ENCODE assay signal across 1 cellular context in the genomic region with DNA sequence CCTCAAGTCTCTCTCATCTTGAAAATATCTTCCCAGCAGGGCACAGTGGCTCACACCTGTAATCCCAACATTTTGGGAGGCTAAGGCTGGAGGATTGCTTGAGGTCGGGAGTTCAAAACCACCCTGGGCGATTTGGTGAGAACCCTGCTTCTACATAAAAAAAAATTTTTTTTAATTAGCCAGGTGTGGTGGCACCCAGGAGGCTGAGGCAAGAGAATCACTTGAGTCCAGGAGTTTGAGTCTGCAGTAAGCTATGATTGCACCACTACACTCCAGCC.
TF ChIP-seq lines count a peak whose summit lies in the region.

No MANE protein-coding gene starts in this region.

TF ChIP-seq in GM12878, 131 proteins besides CTCF, POLR2A, EP300 and RAD21:
- TF ChIP-seq SREBF2 (IDR thresholded peaks at IDR 0.05; ENCODE audit: low read length), result no peak
- 0 out of 2 replicates have a peak, but pooled peaks have one; percentile 25 for TF ChIP-seq ZNF217 (IDR thresholded peaks at IDR 0.05)
- TF ChIP-seq, protein P1, sequence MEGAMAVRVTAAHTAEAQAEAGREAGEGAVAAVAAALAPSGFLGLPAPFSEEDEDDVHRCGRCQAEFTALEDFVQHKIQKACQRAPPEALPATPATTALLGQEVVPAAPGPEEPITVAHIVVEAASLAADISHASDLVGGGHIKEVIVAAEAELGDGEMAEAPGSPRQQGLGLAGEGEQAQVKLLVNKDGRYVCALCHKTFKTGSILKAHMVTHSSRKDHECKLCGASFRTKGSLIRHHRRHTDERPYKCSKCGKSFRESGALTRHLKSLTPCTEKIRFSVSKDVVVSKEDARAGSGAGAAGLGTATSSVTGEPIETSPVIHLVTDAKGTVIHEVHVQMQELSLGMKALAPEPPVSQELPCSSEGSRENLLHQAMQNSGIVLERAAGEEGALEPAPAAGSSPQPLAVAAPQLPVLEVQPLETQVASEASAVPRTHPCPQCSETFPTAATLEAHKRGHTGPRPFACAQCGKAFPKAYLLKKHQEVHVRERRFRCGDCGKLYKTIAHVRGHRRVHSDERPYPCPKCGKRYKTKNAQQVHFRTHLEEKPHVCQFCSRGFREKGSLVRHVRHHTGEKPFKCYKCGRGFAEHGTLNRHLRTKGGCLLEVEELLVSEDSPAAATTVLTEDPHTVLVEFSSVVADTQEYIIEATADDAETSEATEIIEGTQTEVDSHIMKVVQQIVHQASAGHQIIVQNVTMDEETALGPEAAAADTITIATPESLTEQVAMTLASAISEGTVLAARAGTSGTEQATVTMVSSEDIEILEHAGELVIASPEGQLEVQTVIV (IDR thresholded peaks at IDR 0.05; ENCODE audit: borderline replicate concordance, partially characterized antibody), result no peak
